20 cellular contexts compared by ENCODE assay signal in genomic region chr17:4534928-4535666, GRCh38. TPM values are rescaled to one million over a fixed set of nuclear protein-coding genes. Genes with fewer than 3 reads are reported as not detected.
DNase-seq lines count a peak whose midpoint lies in the region; ATAC-seq, FAIRE-seq and TF ChIP-seq lines count a peak whose summit lies in the region.
"Had no signal": no experiment of that assay in that cellular context is flagged by ENCODE, and none has a peak within 500 bp of the region (broad histone marks: within the 10 kb centered on the region; RNA-seq: fewer than 3 reads in every experiment).

No MANE protein-coding gene starts in this region.

- no peaks in the 10 kb centered on the region for H3K9me3 ChIP-seq in K562 (replicated peaks; ENCODE audit: control insufficient read depth, insufficient read depth, low read depth, low read length)
- no peaks in the 10 kb centered on the region for H3K9me3 ChIP-seq in mesenchymal stem cell (ENCODE audit: control insufficient read depth, low read length)
- H3K9me3 ChIP-seq in suprapubic skin = no peaks in the 10 kb centered on the region
- no peaks in the 10 kb centered on the region for H3K9me3 ChIP-seq in testis

- H3K14ac ChIP-seq in mesenchymal stem cell (ENCODE audit: low read length in 2 of 2) = no peak overlapping the region

- no peak overlapping the region for H3K4me2 ChIP-seq in K562 (ENCODE audit: insufficient read depth, low read length)
- H3K4me2 ChIP-seq in mesenchymal stem cell (ENCODE audit: low read length, poor library complexity, severe bottlenecking) = no peak overlapping the region

- POLR2A ChIA-PET in K562 (lab: Yijun Ruan, JAX) = interaction anchor here (0.6 kb wide), 1 partner anchor 366 kb away, joined by 3 read pairs; no protein-coding TSS in a partner anchor

- TF ChIP-seq RAD21 in K562 (CRISPR knock-in tag; conservative IDR thresholded peaks at IDR 0.05 in 1 of 2, IDR thresholded peaks at IDR 0.05 in 1 of 2) = no peak

- no peak for DNase-seq in activated naive CD8-positive, alpha-beta T cell treated with anti-CD3 and anti-CD28 coated beads, Interleukin-2, amount 50 U/mL, for 24 hours
- no peak for DNase-seq in activated naive CD8-positive, alpha-beta T cell treated with anti-CD3 and anti-CD28 coated beads for 36 hours
- no peak for DNase-seq in K562 (ENCODE audit: extremely low read depth in 1 of 4, low spot score in 3 of 4)
- no peak for DNase-seq in mesenchymal stem cell
- no peak for DNase-seq in suprapubic skin (ENCODE audit: low spot score in 2 of 2)
- DNase-seq in GOT3 (lab: John Stamatoyannopoulos, UW) = no peak
- no peak for DNase-seq in testis
- DNase-seq: ACHN; activated CD4-positive, alpha-beta memory T cell treated with anti-CD3 and anti-CD28 coated beads for 36 hours; aorta; foreskin keratinocyte; Kasumi-1; NCI-H1694; NCI-H526; stimulated activated CD4-positive, alpha-beta T cell treated with anti-CD3 and anti-CD28 coated beads, Interleukin-2, amount 100 ng/mL, for 48 hours had no signal

- WGBS in K562 (ENCODE audit: insufficient coverage, low coverage, missing lambda C conversion rate) = 42% methylated on average over 10 of the region's 27 CpGs
- 83% methylated on average over 27 of the region's 27 CpGs for WGBS in mesenchymal stem cell
- 73% methylated on average over 13 of the region's 27 CpGs for WGBS in suprapubic skin
- 84 to 85% methylated on average over 13 to 27 of the region's 27 CpGs for WGBS in testis, 2 donors

- FAIRE-seq in K562 (lab: Jason Lieb, UNC) = no peak

- no peak for TF ChIP-seq CTCF in K562 (IDR thresholded peaks at IDR 0.05 in 2 of 3, conservative IDR thresholded peaks at IDR 0.05 in 1 of 3; ENCODE audit: insufficient read depth in 2 of 3, low read depth in 1 of 3, low read length in 3 of 3)
- no peak for TF ChIP-seq CTCF in suprapubic skin (IDR thresholded peaks at IDR 0.05)
- TF ChIP-seq CTCF in testis (IDR thresholded peaks at IDR 0.05) = no peak

- H4K91ac ChIP-seq in mesenchymal stem cell (ENCODE audit: low read length) = peak overlapping the region; percentile 43

- H3K4me3 ChIP-seq in K562 (no peak overlapping the region), mesenchymal stem cell (ENCODE audit: insufficient read depth in 1 of 2, low read depth in 1 of 2, low read length in 2 of 2) (no peak overlapping the region), suprapubic skin (no peak overlapping the region), testis (no peak overlapping the region)

- H4K8ac ChIP-seq in mesenchymal stem cell (ENCODE audit: low read length) = no peak overlapping the region

- CTCF ChIA-PET in K562 (lab: Yijun Ruan, JAX; ENCODE audit: low intra/inter-chr PET ratio) = no interaction called here

- no peaks in the 10 kb centered on the region for H3K9me3 Mint-ChIP-seq in activated naive CD8-positive, alpha-beta T cell treated with anti-CD3 and anti-CD28 coated beads, Interleukin-2, amount 50 U/mL, for 24 hours
- H3K9me3 Mint-ChIP-seq in activated naive CD8-positive, alpha-beta T cell treated with anti-CD3 and anti-CD28 coated beads for 36 hours = no peaks in the 10 kb centered on the region
- H3K9me3 Mint-ChIP-seq: activated CD4-positive, alpha-beta memory T cell treated with anti-CD3 and anti-CD28 coated beads for 36 hours had no signal

- H3K36me3 ChIP-seq in K562 (ENCODE audit: control insufficient read depth, insufficient read depth, low read length) = peaks cover 30% of the 10 kb centered on the region; the same call in 1 of the 3 replicates
- peaks cover 15 to 65% of the 10 kb centered on the region in 2 experiments for H3K36me3 ChIP-seq in mesenchymal stem cell (ENCODE audit: control insufficient read depth in 1 of 2, insufficient read depth in 2 of 2, low read depth in 1 of 2, low read length in 2 of 2)
- peaks cover 24% of the 10 kb centered on the region for H3K36me3 ChIP-seq in suprapubic skin
- no peaks in the 10 kb centered on the region for H3K36me3 ChIP-seq in testis (ENCODE audit: low read depth, missing control alignments)

- H2AK5ac ChIP-seq in mesenchymal stem cell (ENCODE audit: low read length, severe bottlenecking) = no peak overlapping the region

- BruUV-seq in K562 (replicated peaks; lab: Mats Ljungman, UMichigan) = no TSS peak

- no peak overlapping the region for H2BK120ac ChIP-seq in mesenchymal stem cell (ENCODE audit: low read depth, low read length)

- peaks cover 2% of the 10 kb centered on the region for H3K36me3 Mint-ChIP-seq in activated naive CD8-positive, alpha-beta T cell treated with anti-CD3 and anti-CD28 coated beads, Interleukin-2, amount 50 U/mL, for 24 hours (ENCODE audit: low read depth)
- peaks cover 3% of the 10 kb centered on the region for H3K36me3 Mint-ChIP-seq in activated naive CD8-positive, alpha-beta T cell treated with anti-CD3 and anti-CD28 coated beads for 36 hours

- H3K4me1 Mint-ChIP-seq in activated naive CD8-positive, alpha-beta T cell treated with anti-CD3 and anti-CD28 coated beads, Interleukin-2, amount 50 U/mL, for 24 hours = peaks cover 6% of the 10 kb centered on the region
- H3K4me1 Mint-ChIP-seq in activated naive CD8-positive, alpha-beta T cell treated with anti-CD3 and anti-CD28 coated beads for 36 hours = peaks cover 7% of the 10 kb centered on the region

- H4K20me1 ChIP-seq in K562 (replicated peaks; ENCODE audit: control insufficient read depth, insufficient read depth, low read length) = peaks cover 4% of the 10 kb centered on the region; the same call in 1 of the 2 replicates

- ATAC-seq in activated naive CD8-positive, alpha-beta T cell treated with anti-CD3 and anti-CD28 coated beads, Interleukin-2, amount 50 U/mL, for 24 hours = no peak
- ATAC-seq in K562 (no peak), GM19324 (IDR thresholded peaks at IDR 0.05; ENCODE audit: low FRiP score, unreplicated experiment) (no peak)
- ATAC-seq: foreskin keratinocyte had no signal

- intact Hi-C loops in K562 (cut with micrococcal nuclease) (no loop called here), testis (cut with DNase I; ENCODE audit: low total_unique reads) (no loop called here)

- no peak for TF ChIP-seq EP300 in K562 (IDR thresholded peaks at IDR 0.05; ENCODE audit: low read length)
- no peak for TF ChIP-seq EP300 in suprapubic skin (IDR thresholded peaks at IDR 0.05)

- H2BK5ac ChIP-seq in mesenchymal stem cell (ENCODE audit: low read depth, low read length, poor library complexity, severe bottlenecking) = no peak overlapping the region

- H3K9ac ChIP-seq in K562 (ENCODE audit: insufficient read depth in 1 of 2, low read depth in 2 of 2, low read length in 2 of 2) = peak overlapping the region in 1 of 2 experiments; percentile 47; a peak in 1 of 4 replicates
- H3K9ac ChIP-seq in mesenchymal stem cell (ENCODE audit: low read length) = no peak overlapping the region

- TF ChIP-seq POLR2A in K562 (conservative IDR thresholded peaks at IDR 0.05) = no peak
- no peak for TF ChIP-seq POLR2A in suprapubic skin (IDR thresholded peaks at IDR 0.05)
- no peak for TF ChIP-seq POLR2A in testis (IDR thresholded peaks at IDR 0.05)

- H3K4me1 ChIP-seq in K562 (replicated peaks in 1 of 2; ENCODE audit: control insufficient read depth in 2 of 2, insufficient read depth in 2 of 2, low read length in 2 of 2) (peaks cover 0 to 56% of the 10 kb centered on the region in 2 experiments; a peak in 3 of 5 replicates), mesenchymal stem cell (ENCODE audit: control insufficient read depth, insufficient read depth, low read depth, low read length) (peaks cover 22% of the 10 kb centered on the region), suprapubic skin (peaks cover 61% of the 10 kb centered on the region), testis (peaks cover 41% of the 10 kb centered on the region)
- H3K4me1 ChIP-seq: foreskin keratinocyte had no signal

- H3K9me1 ChIP-seq in K562 (ENCODE audit: control insufficient read depth, insufficient read depth, low read length) = no peaks in the 10 kb centered on the region

- no peak overlapping the region for H2BK15ac ChIP-seq in mesenchymal stem cell (ENCODE audit: low read depth, poor library complexity, severe bottlenecking)

- no peak overlapping the region for H3K4ac ChIP-seq in mesenchymal stem cell (ENCODE audit: low read depth in 1 of 2, low read length in 2 of 2)

- peaks cover 4% of the 10 kb centered on the region for H3K27me3 Mint-ChIP-seq in activated naive CD8-positive, alpha-beta T cell treated with anti-CD3 and anti-CD28 coated beads, Interleukin-2, amount 50 U/mL, for 24 hours
- H3K27me3 Mint-ChIP-seq in activated naive CD8-positive, alpha-beta T cell treated with anti-CD3 and anti-CD28 coated beads for 36 hours = peaks cover 6% of the 10 kb centered on the region

- no peaks in the 10 kb centered on the region for H3K79me1 ChIP-seq in mesenchymal stem cell (replicated peaks; ENCODE audit: low read length, poor library complexity, severe bottlenecking)

- H2AFZ ChIP-seq in K562 (ENCODE audit: low read depth, low read length) (no peak overlapping the region), mesenchymal stem cell (ENCODE audit: low read depth, low read length) (no peak overlapping the region)

- H3K23ac ChIP-seq in mesenchymal stem cell (ENCODE audit: low read length in 2 of 2) = no peak overlapping the region

- no peak overlapping the region for H2BK12ac ChIP-seq in mesenchymal stem cell (ENCODE audit: low read length in 2 of 2)

- H3K27me3 ChIP-seq in K562 (ENCODE audit: control insufficient read depth in 2 of 2, insufficient read depth in 2 of 2, low read length in 2 of 2) (peaks cover 0 to 11% of the 10 kb centered on the region in 2 experiments; a peak in 3 of 5 replicates), mesenchymal stem cell (ENCODE audit: control insufficient read depth in 1 of 2, insufficient read depth in 1 of 2, low read length in 2 of 2) (peaks cover 0 to 14% of the 10 kb centered on the region in 2 experiments), suprapubic skin (no peaks in the 10 kb centered on the region), testis (no peaks in the 10 kb centered on the region)

- H3K4me3 Mint-ChIP-seq in activated naive CD8-positive, alpha-beta T cell treated with anti-CD3 and anti-CD28 coated beads, Interleukin-2, amount 50 U/mL, for 24 hours = no peak overlapping the region
- no peak overlapping the region for H3K4me3 Mint-ChIP-seq in activated naive CD8-positive, alpha-beta T cell treated with anti-CD3 and anti-CD28 coated beads for 36 hours
- H3K4me3 Mint-ChIP-seq: activated CD4-positive, alpha-beta memory T cell treated with anti-CD3 and anti-CD28 coated beads for 36 hours had no signal

- peak overlapping the region; percentile 52 for H3K27ac Mint-ChIP-seq in activated naive CD8-positive, alpha-beta T cell treated with anti-CD3 and anti-CD28 coated beads, Interleukin-2, amount 50 U/mL, for 24 hours
- H3K27ac Mint-ChIP-seq in activated naive CD8-positive, alpha-beta T cell treated with anti-CD3 and anti-CD28 coated beads for 36 hours = no peak overlapping the region
- H3K27ac Mint-ChIP-seq: activated CD4-positive, alpha-beta memory T cell treated with anti-CD3 and anti-CD28 coated beads for 36 hours had no signal

- no peak overlapping the region for H3K18ac ChIP-seq in mesenchymal stem cell (ENCODE audit: low read depth in 1 of 2, low read length in 2 of 2)

- in situ Hi-C loops in K562 (cut with MboI) = no loop called here

- no peaks in the 10 kb centered on the region for H3K79me2 ChIP-seq in K562 (ENCODE audit: control insufficient read depth, insufficient read depth, low read length)

- H3K27ac ChIP-seq in K562 (ENCODE audit: extremely low read depth, low read depth, low read length) (no peak overlapping the region), mesenchymal stem cell (ENCODE audit: low read length, poor library complexity, severe bottlenecking) (no peak overlapping the region), suprapubic skin (peak overlapping the region; percentile 70), testis (no peak overlapping the region)
- H3K27ac ChIP-seq: foreskin keratinocyte had no signal

RNA-seq across cellular contexts. Expression of gene MYBBP1A, which starts 20.1 kb away (rescaled TPM):
- 100 to 1,000 TPM; 174 to 176 TPM for total RNA-seq in activated naive CD8-positive, alpha-beta T cell treated with anti-CD3 and anti-CD28 coated beads for 36 hours
- total RNA-seq in K562 (2011; cell fraction: chromatin; rRNA removed; ENCODE audit: low replicate concordance) = 95.2 and 270 TPM in 2 replicates
- total RNA-seq in K562 (2011; cell fraction: nucleolus; rRNA removed) = 174 and 191 TPM in 2 replicates
- total RNA-seq in K562 (2011; cell fraction: nucleoplasm; rRNA removed) = 98.3 and 111 TPM in 2 replicates
- total RNA-seq in K562 (2014; rRNA removed) (109 and 132 TPM in 2 replicates), K562 (2014; rRNA removed; fragmentation: Illumina TruSeq; extraction: Trizol) (19.8 and 23.3 TPM in 2 replicates), K562 (2015; rRNA removed; fragmentation: Illumina TruSeq; extraction: Trizol) (47.2 and 47.6 TPM in 2 replicates), K562 (2021) (107 and 114 TPM in 2 replicates), suprapubic skin (100 to 1,000 TPM in 1 of 4 donors, 10 to 100 TPM in 3; 73.4 to 127 (median 83.8) TPM), testis (10 to 100 TPM; 74.1 to 78.9 TPM)
- polyA plus RNA-seq in K562 (2011; rRNA removed) (17.7 and 32.4 TPM in 2 replicates), K562 (2014; fragmentation: Illumina TruSeq; extraction: Trizol) (70.7 and 73.8 TPM in 2 replicates), K562 (2014; fragmentation: Nextera tagmentation; extraction: Ambion mirVana) (1 to 10 TPM; 2.0 to 2.4 TPM), K562 (2014; rRNA removed) (69.7 and 77.2 TPM in 2 replicates), testis (ENCODE audit: insufficient read depth, low read depth, low replicate concordance) (32.9 TPM)
- 16.3 and 33.1 TPM in 2 replicates for polyA plus RNA-seq in K562 (2011; cell fraction: cytosol; rRNA removed)
- polyA plus RNA-seq in K562 (2011; cell fraction: nucleus; rRNA removed) = 131 and 209 TPM in 2 replicates
- 37.2 and 61.4 TPM in 2 replicates for polyA plus RNA-seq in K562 (2012)
- polyA minus RNA-seq in K562 (2011; rRNA and poly(A)+ RNA removed) = 23.5 and 30.7 TPM in 2 replicates
- 53.6 and 56.5 TPM in 2 replicates for polyA minus RNA-seq in K562 (2011; cell fraction: cytosol; rRNA and poly(A)+ RNA removed)
- 54.6 and 62.6 TPM in 2 replicates for polyA minus RNA-seq in K562 (2011; cell fraction: nucleus; rRNA and poly(A)+ RNA removed)
- 20.8 TPM for polyA plus RNA-seq in mesenchymal stem cell (2013, experiment 1 of 2)
- 19.7 TPM for polyA plus RNA-seq in mesenchymal stem cell (2013, experiment 2 of 2)

RNA-seq across cellular contexts. Expression of gene GGT6, which starts 25.3 kb away (rescaled TPM):
- total RNA-seq in activated naive CD8-positive, alpha-beta T cell treated with anti-CD3 and anti-CD28 coated beads for 36 hours = not detected
- not detected in 2 replicates for total RNA-seq in K562 (2011; cell fraction: chromatin; rRNA removed; ENCODE audit: low replicate concordance)
- not detected in 2 replicates for total RNA-seq in K562 (2011; cell fraction: nucleolus; rRNA removed)
- total RNA-seq in K562 (2011; cell fraction: nucleoplasm; rRNA removed) = not detected in 2 replicates
- total RNA-seq in K562 (2014; rRNA removed) (not detected in 2 replicates), K562 (2014; rRNA removed; fragmentation: Illumina TruSeq; extraction: Trizol) (not detected in 2 replicates), K562 (2015; rRNA removed; fragmentation: Illumina TruSeq; extraction: Trizol) (not detected in 2 replicates), K562 (2021) (0.09 TPM in 1 of 2 replicates, not detected in the other), suprapubic skin (100 to 1,000 TPM in 3 of 4 donors, 10 to 100 TPM in 1; 64.6 to 187 (median 134) TPM), testis (1 to 10 TPM; 3.8 to 5.9 TPM)
- polyA plus RNA-seq in K562 (2011; rRNA removed) (not detected in 2 replicates), K562 (2014; fragmentation: Illumina TruSeq; extraction: Trizol) (not detected in 2 replicates), K562 (2014; fragmentation: Nextera tagmentation; extraction: Ambion mirVana) (not detected), K562 (2014; rRNA removed) (0.42 TPM in 1 of 2 replicates, not detected in the other), testis (ENCODE audit: insufficient read depth, low read depth, low replicate concordance) (2.5 TPM)
- not detected in 2 replicates for polyA plus RNA-seq in K562 (2011; cell fraction: cytosol; rRNA removed)
- not detected in 2 replicates for polyA plus RNA-seq in K562 (2011; cell fraction: nucleus; rRNA removed)
- polyA plus RNA-seq in K562 (2012) = not detected in 2 replicates
- polyA minus RNA-seq in K562 (2011; rRNA and poly(A)+ RNA removed) = not detected in 2 replicates
- polyA minus RNA-seq in K562 (2011; cell fraction: cytosol; rRNA and poly(A)+ RNA removed) = not detected in 2 replicates
- not detected in 2 replicates for polyA minus RNA-seq in K562 (2011; cell fraction: nucleus; rRNA and poly(A)+ RNA removed)
- polyA plus RNA-seq in mesenchymal stem cell (2013, experiment 1 of 2) = not detected
- polyA plus RNA-seq in mesenchymal stem cell (2013, experiment 2 of 2) = not detected
- total RNA-seq: activated CD4-positive, alpha-beta memory T cell treated with anti-CD3 and anti-CD28 coated beads for 36 hours; aorta; dermis microvascular lymphatic vessel endothelial cell; H7; mononuclear cell; RPMI7951 had no signal

RNA-seq across cellular contexts. Expression of gene SPNS2, which starts 36.4 kb away (rescaled TPM):
- under 1 TPM; 0.20 to 0.43 TPM for total RNA-seq in activated naive CD8-positive, alpha-beta T cell treated with anti-CD3 and anti-CD28 coated beads for 36 hours
- total RNA-seq in K562 (2011; cell fraction: chromatin; rRNA removed; ENCODE audit: low replicate concordance) = not detected in 2 replicates
- total RNA-seq in K562 (2011; cell fraction: nucleolus; rRNA removed) = not detected in 2 replicates
- not detected in 2 replicates for total RNA-seq in K562 (2011; cell fraction: nucleoplasm; rRNA removed)
- total RNA-seq in K562 (2014; rRNA removed) (not detected in 2 replicates), K562 (2014; rRNA removed; fragmentation: Illumina TruSeq; extraction: Trizol) (not detected in 2 replicates), K562 (2015; rRNA removed; fragmentation: Illumina TruSeq; extraction: Trizol) (not detected in 2 replicates), K562 (2021) (0.07 TPM in 1 of 2 replicates, not detected in the other), suprapubic skin (10 to 100 TPM; 25.1 to 76.3 (median 49.6) TPM), testis (1 to 10 TPM; 6.7 to 8.0 TPM)
- polyA plus RNA-seq in K562 (2011; rRNA removed) (0.06 TPM in 1 of 2 replicates, not detected in the other), K562 (2014; fragmentation: Illumina TruSeq; extraction: Trizol) (not detected in 2 replicates), K562 (2014; fragmentation: Nextera tagmentation; extraction: Ambion mirVana) (not detected), K562 (2014; rRNA removed) (not detected in 2 replicates), testis (ENCODE audit: insufficient read depth, low read depth, low replicate concordance) (11.5 TPM)
- polyA plus RNA-seq in K562 (2011; cell fraction: cytosol; rRNA removed) = 0.03 and 0.07 TPM in 2 replicates
- not detected in 2 replicates for polyA plus RNA-seq in K562 (2011; cell fraction: nucleus; rRNA removed)
- 0.12 and 0.76 TPM in 2 replicates for polyA plus RNA-seq in K562 (2012)
- polyA minus RNA-seq in K562 (2011; rRNA and poly(A)+ RNA removed) = not detected in 2 replicates
- polyA minus RNA-seq in K562 (2011; cell fraction: cytosol; rRNA and poly(A)+ RNA removed) = not detected in 2 replicates
- not detected in 2 replicates for polyA minus RNA-seq in K562 (2011; cell fraction: nucleus; rRNA and poly(A)+ RNA removed)
- polyA plus RNA-seq in mesenchymal stem cell (2013, experiment 1 of 2) = 0.01 TPM
- not detected for polyA plus RNA-seq in mesenchymal stem cell (2013, experiment 2 of 2)
- total RNA-seq: RPMI7951 had no signal

RNA-seq across cellular contexts. Expression of gene SMTNL2, which starts 49.2 kb away (rescaled TPM):
- total RNA-seq in activated naive CD8-positive, alpha-beta T cell treated with anti-CD3 and anti-CD28 coated beads for 36 hours = not detected
- not detected in 2 replicates for total RNA-seq in K562 (2011; cell fraction: chromatin; rRNA removed; ENCODE audit: low replicate concordance)
- not detected in 2 replicates for total RNA-seq in K562 (2011; cell fraction: nucleolus; rRNA removed)
- not detected in 2 replicates for total RNA-seq in K562 (2011; cell fraction: nucleoplasm; rRNA removed)
- total RNA-seq in K562 (2014; rRNA removed) (not detected in 2 replicates), K562 (2014; rRNA removed; fragmentation: Illumina TruSeq; extraction: Trizol) (not detected in 2 replicates), K562 (2015; rRNA removed; fragmentation: Illumina TruSeq; extraction: Trizol) (not detected in 2 replicates), K562 (2021) (not detected in 2 replicates), suprapubic skin (1 to 10 TPM in 1 of 4 donors, under 1 TPM in 2, not detected in 1; 0.64 to 1.3 (median 0.81) TPM), testis (1 to 10 TPM; 2.6 to 4.3 TPM)
- polyA plus RNA-seq in K562 (2011; rRNA removed) (0.04 TPM in 1 of 2 replicates, not detected in the other), K562 (2014; fragmentation: Illumina TruSeq; extraction: Trizol) (not detected in 2 replicates), K562 (2014; fragmentation: Nextera tagmentation; extraction: Ambion mirVana) (not detected), K562 (2014; rRNA removed) (not detected in 2 replicates), testis (ENCODE audit: insufficient read depth, low read depth, low replicate concordance) (6.9 TPM)
- not detected in 2 replicates for polyA plus RNA-seq in K562 (2011; cell fraction: cytosol; rRNA removed)
- not detected in 2 replicates for polyA plus RNA-seq in K562 (2011; cell fraction: nucleus; rRNA removed)
- not detected in 2 replicates for polyA plus RNA-seq in K562 (2012)
- not detected in 2 replicates for polyA minus RNA-seq in K562 (2011; rRNA and poly(A)+ RNA removed)
- not detected in 2 replicates for polyA minus RNA-seq in K562 (2011; cell fraction: cytosol; rRNA and poly(A)+ RNA removed)
- polyA minus RNA-seq in K562 (2011; cell fraction: nucleus; rRNA and poly(A)+ RNA removed) = not detected in 2 replicates
- polyA plus RNA-seq in mesenchymal stem cell (2013, experiment 1 of 2) = 0.12 TPM
- polyA plus RNA-seq in mesenchymal stem cell (2013, experiment 2 of 2) = 0.18 TPM
- total RNA-seq: activated CD4-positive, alpha-beta memory T cell treated with anti-CD3 and anti-CD28 coated beads for 36 hours; dermis microvascular lymphatic vessel endothelial cell; foreskin keratinocyte; mononuclear cell; RPMI7951 had no signal
- polyA plus RNA-seq: aorta, foreskin keratinocyte had no signal

Comparison
In these comparisons a context has a peak if more than half of its experiments do, and no peak if none do; other contexts are left out.
1. RNA of gene GGT6, which starts 25.3 kb away (total RNA-seq): 64.6 to 187 TPM in suprapubic skin; 3.8 to 5.9 TPM in testis, not detected in activated naive CD8-positive, alpha-beta T cell treated with anti-CD3 and anti-CD28 coated beads for 36 hours and 0.09 TPM in K562; every median in the first group is over 4 times any median in the second.
2. RNA of gene SPNS2, which starts 36.4 kb away (total RNA-seq): 25.1 to 76.3 TPM in suprapubic skin and 6.7 to 8.0 TPM in testis; 0.20 to 0.43 TPM in activated naive CD8-positive, alpha-beta T cell treated with anti-CD3 and anti-CD28 coated beads for 36 hours and 0.07 TPM in K562; every median in the first group is over 4 times any median in the second.